In the genomic region with DNA sequence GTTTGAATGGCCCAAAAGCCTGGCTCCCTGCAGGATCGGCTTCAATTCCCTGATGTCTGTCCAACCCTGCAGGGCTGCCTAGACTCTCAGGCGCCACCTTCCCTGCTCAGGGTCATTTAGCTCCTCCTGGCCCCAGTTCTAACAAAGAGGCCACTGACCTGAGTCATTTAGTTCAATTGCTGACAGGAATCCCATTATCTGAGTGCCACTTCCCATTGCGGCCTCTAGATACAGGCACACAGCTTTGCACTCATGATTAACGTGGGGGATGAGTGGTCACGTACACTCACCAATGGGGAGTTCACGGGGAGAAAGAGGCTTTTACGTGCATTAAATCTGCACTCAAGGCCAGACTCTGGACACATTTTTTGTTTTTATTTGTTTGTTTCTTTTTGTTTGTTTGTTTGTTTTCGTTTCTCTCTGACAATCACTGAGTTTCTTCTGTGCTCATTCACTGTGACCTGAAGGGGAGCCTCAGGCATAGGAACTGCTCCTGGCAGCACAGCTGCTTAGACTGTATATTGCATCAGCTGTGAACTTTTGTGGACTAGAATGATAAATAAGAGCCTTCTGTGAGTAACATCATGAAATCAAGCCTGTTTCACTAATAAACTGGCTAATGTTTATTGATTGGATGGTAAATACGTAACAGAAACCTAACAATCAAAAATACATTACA, we compare ENCODE assay signal across 13 cellular contexts.
DNase-seq lines count a peak whose midpoint lies in the region; ATAC-seq and TF ChIP-seq lines count a peak whose summit lies in the region.
"Had no signal": no experiment of that assay in that cellular context is flagged by ENCODE, and none has a peak within 500 bp of the region (broad histone marks: within the 10 kb centered on the region; RNA-seq: fewer than 3 reads in every experiment).

No MANE protein-coding gene starts in this region.

- H3K27me3 ChIP-seq in foreskin keratinocyte: no peaks in the 10 kb centered on the region

- DNase-seq in Ammon's horn (ENCODE audit: low spot score) (peak; percentile 72), NCI-H1105 (lab: John Stamatoyannopoulos, UW) (peak; percentile 31), left kidney (ENCODE audit: low read depth, low spot score) (peak; percentile 76), foreskin keratinocyte (no peak), NCI-H510A (lab: John Stamatoyannopoulos, UW) (no peak)
- DNase-seq: activated gamma-delta T cell treated with Interleukin-2 at 50 U/mL for 16 hours; effector memory CD8-positive, alpha-beta T cell; RPMI8226; stimulated activated CD4-positive, alpha-beta T cell treated with anti-CD3 and anti-CD28 coated beads, Interleukin-4, amount 100 ng/mL, for 4 hours had no signal

- H3K4me1 ChIP-seq in foreskin keratinocyte: no peaks in the 10 kb centered on the region

- H3K27ac ChIP-seq in angular gyrus (ENCODE audit: low read depth, low read length): peak overlapping the region; percentile 22
- no peak overlapping the region for H3K27ac ChIP-seq in foreskin keratinocyte

- no peak for TF ChIP-seq CTCF in foreskin keratinocyte (conservative IDR thresholded peaks at IDR 0.05)

- no peak for ATAC-seq in HG03108 (IDR thresholded peaks at IDR 0.05; ENCODE audit: unreplicated experiment)
- ATAC-seq in HG02884 (IDR thresholded peaks at IDR 0.05; ENCODE audit: unreplicated experiment): no peak
- ATAC-seq in foreskin keratinocyte: no peak
- ATAC-seq: activated CD4-positive, CD25-positive, alpha-beta regulatory T cell treated with anti-CD3 and anti-CD28 coated beads, Interleukin-2, amount 50 U/mL, for 24 hours; effector memory CD8-positive, alpha-beta T cell had no signal

Comparison
In these comparisons a context has a peak if more than half of its experiments do, and no peak if none do; other contexts are left out.
1. DNase-seq: peak in Ammon's horn (single experiment), NCI-H1105 (single experiment) and left kidney (single experiment); none in foreskin keratinocyte (0 of 2) and NCI-H510A (single experiment).